Comparison of ENCODE assay signal across 2 cellular contexts in genomic region chr13:50198508-50198907, GRCh38.
TF ChIP-seq lines count a peak whose summit lies in the region.

No MANE protein-coding gene starts in this region.

TF ChIP-seq in IMR-90, 13 proteins besides CTCF, POLR2A, EP300 and RAD21 (continued from another document):
- no peak for TF ChIP-seq USF2 (IDR thresholded peaks at IDR 0.05; ENCODE audit: low read depth, low read length)
- TF ChIP-seq SMC3 (IDR thresholded peaks at IDR 0.05; ENCODE audit: low read depth, low read length), result no peak
- no peak for TF ChIP-seq RCOR1 (IDR thresholded peaks at IDR 0.05; ENCODE audit: insufficient replicate concordance, low read length)
- TF ChIP-seq MAZ (IDR thresholded peaks at IDR 0.05; ENCODE audit: borderline replicate concordance, low read depth, low read length), result no peak
- TF ChIP-seq CHD1 (IDR thresholded peaks at IDR 0.05; ENCODE audit: low read depth, low read length), result no peak
- TF ChIP-seq NFE2L2 (IDR thresholded peaks at IDR 0.05; ENCODE audit: low read depth, low read length), result no peak
- no peak for TF ChIP-seq CEBPB (IDR thresholded peaks at IDR 0.05; ENCODE audit: low read depth, low read length)
- TF ChIP-seq MAFK (IDR thresholded peaks at IDR 0.05; ENCODE audit: low read depth, low read length), result no peak
- TF ChIP-seq RFX5 (IDR thresholded peaks at IDR 0.05; ENCODE audit: low read depth, low read length), result no peak

TF ChIP-seq in SK-N-SH treated with all-trans-retinoic acid at 6 μM for 48 hours, 23 proteins besides CTCF, POLR2A, EP300 and RAD21 (continued from another document):
- TF ChIP-seq POU6F1 (CRISPR knock-in tag; IDR thresholded peaks at IDR 0.05; ENCODE audit: borderline replicate concordance, low read depth) (no peak), TCF4 (CRISPR knock-in tag; IDR thresholded peaks at IDR 0.05; ENCODE audit: borderline replicate concordance) (no peak), RARB (CRISPR knock-in tag; IDR thresholded peaks at IDR 0.05) (no peak), ZNF565 (CRISPR knock-in tag; conservative IDR thresholded peaks at IDR 0.05; ENCODE audit: low read depth) (no peak)
